ENCODE assay signal across 1 cellular context in the genomic region with DNA sequence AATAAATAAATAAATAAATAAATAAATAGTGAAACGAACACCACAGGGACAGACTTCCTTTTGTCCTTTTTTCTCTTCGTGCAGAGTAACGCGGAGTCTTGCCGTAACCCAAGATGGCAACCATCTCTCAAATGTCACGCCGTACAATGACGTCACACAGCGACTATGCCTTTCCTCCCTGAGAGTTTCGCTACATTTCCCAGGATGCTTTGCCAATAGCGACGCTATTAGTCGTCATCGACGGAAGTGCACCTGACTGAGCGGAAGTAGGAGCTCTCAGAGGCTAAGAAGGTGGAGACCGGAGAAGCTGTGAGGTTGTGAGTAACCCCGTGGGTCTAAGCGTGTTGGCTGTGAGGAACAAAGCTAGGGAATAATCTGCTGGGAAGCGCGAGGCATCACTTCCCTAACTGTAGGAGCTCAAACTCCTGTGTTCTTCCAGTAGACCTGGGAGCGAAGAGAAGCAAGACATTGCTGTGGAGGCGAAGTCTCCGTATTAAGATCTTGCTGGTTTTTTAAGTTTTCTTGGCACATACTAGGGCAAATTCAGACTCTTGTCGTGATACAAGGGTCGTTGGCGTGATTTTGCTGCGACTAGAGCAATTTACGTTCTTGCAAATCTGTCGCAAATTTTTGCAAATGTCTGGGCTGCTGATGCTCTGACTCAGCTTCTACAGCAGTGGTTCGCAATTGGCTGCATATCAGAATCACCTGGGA.
A peak's percentile ranks its signal among the peaks of the same experiment; 100 is the strongest.
TF ChIP-seq lines count a peak whose summit lies in the region.

A gene with protein sequence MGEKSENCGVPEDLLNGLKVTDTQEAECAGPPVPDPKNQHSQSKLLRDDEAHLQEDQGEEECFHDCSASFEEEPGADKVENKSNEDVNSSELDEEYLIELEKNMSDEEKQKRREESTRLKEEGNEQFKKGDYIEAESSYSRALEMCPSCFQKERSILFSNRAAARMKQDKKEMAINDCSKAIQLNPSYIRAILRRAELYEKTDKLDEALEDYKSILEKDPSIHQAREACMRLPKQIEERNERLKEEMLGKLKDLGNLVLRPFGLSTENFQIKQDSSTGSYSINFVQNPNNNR (plus strand): TSS at position 263 of the 714 bp plus-strand sequence. CDS start 1,390 bp downstream, outside the sequence.

TF ChIP-seq in K562, 482 proteins besides CTCF, POLR2A, EP300 and RAD21 (continued from another document and continues in another):
- TF ChIP-seq, protein P1, sequence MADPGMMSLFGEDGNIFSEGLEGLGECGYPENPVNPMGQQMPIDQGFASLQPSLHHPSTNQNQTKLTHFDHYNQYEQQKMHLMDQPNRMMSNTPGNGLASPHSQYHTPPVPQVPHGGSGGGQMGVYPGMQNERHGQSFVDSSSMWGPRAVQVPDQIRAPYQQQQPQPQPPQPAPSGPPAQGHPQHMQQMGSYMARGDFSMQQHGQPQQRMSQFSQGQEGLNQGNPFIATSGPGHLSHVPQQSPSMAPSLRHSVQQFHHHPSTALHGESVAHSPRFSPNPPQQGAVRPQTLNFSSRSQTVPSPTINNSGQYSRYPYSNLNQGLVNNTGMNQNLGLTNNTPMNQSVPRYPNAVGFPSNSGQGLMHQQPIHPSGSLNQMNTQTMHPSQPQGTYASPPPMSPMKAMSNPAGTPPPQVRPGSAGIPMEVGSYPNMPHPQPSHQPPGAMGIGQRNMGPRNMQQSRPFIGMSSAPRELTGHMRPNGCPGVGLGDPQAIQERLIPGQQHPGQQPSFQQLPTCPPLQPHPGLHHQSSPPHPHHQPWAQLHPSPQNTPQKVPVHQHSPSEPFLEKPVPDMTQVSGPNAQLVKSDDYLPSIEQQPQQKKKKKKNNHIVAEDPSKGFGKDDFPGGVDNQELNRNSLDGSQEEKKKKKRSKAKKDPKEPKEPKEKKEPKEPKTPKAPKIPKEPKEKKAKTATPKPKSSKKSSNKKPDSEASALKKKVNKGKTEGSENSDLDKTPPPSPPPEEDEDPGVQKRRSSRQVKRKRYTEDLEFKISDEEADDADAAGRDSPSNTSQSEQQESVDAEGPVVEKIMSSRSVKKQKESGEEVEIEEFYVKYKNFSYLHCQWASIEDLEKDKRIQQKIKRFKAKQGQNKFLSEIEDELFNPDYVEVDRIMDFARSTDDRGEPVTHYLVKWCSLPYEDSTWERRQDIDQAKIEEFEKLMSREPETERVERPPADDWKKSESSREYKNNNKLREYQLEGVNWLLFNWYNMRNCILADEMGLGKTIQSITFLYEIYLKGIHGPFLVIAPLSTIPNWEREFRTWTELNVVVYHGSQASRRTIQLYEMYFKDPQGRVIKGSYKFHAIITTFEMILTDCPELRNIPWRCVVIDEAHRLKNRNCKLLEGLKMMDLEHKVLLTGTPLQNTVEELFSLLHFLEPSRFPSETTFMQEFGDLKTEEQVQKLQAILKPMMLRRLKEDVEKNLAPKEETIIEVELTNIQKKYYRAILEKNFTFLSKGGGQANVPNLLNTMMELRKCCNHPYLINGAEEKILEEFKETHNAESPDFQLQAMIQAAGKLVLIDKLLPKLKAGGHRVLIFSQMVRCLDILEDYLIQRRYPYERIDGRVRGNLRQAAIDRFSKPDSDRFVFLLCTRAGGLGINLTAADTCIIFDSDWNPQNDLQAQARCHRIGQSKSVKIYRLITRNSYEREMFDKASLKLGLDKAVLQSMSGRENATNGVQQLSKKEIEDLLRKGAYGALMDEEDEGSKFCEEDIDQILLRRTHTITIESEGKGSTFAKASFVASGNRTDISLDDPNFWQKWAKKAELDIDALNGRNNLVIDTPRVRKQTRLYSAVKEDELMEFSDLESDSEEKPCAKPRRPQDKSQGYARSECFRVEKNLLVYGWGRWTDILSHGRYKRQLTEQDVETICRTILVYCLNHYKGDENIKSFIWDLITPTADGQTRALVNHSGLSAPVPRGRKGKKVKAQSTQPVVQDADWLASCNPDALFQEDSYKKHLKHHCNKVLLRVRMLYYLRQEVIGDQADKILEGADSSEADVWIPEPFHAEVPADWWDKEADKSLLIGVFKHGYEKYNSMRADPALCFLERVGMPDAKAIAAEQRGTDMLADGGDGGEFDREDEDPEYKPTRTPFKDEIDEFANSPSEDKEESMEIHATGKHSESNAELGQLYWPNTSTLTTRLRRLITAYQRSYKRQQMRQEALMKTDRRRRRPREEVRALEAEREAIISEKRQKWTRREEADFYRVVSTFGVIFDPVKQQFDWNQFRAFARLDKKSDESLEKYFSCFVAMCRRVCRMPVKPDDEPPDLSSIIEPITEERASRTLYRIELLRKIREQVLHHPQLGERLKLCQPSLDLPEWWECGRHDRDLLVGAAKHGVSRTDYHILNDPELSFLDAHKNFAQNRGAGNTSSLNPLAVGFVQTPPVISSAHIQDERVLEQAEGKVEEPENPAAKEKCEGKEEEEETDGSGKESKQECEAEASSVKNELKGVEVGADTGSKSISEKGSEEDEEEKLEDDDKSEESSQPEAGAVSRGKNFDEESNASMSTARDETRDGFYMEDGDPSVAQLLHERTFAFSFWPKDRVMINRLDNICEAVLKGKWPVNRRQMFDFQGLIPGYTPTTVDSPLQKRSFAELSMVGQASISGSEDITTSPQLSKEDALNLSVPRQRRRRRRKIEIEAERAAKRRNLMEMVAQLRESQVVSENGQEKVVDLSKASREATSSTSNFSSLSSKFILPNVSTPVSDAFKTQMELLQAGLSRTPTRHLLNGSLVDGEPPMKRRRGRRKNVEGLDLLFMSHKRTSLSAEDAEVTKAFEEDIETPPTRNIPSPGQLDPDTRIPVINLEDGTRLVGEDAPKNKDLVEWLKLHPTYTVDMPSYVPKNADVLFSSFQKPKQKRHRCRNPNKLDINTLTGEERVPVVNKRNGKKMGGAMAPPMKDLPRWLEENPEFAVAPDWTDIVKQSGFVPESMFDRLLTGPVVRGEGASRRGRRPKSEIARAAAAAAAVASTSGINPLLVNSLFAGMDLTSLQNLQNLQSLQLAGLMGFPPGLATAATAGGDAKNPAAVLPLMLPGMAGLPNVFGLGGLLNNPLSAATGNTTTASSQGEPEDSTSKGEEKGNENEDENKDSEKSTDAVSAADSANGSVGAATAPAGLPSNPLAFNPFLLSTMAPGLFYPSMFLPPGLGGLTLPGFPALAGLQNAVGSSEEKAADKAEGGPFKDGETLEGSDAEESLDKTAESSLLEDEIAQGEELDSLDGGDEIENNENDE (IDR thresholded peaks at IDR 0.05; ENCODE audit: low read depth, low read length): no peak
- TF ChIP-seq MYBL2 (IDR thresholded peaks at IDR 0.05; ENCODE audit: low read depth) (no peak), MYBL2 (CRISPR knock-in tag; IDR thresholded peaks at IDR 0.05; ENCODE audit: borderline replicate concordance) (no peak), CREM (IDR thresholded peaks at IDR 0.05; ENCODE audit: low read depth) (peak; percentile 99), SMARCE1 (IDR thresholded peaks at IDR 0.05) (no peak), HDAC1 (IDR thresholded peaks at IDR 0.05) (peak in 1 of 2 experiments; percentile 83; a peak in 2 of 4 replicates), ASH1L (IDR thresholded peaks at IDR 0.05; ENCODE audit: borderline replicate concordance, low read depth, partially characterized antibody) (peak; percentile 57), ARID1B (IDR thresholded peaks at IDR 0.05) (no peak), SLC30A9 (CRISPR knock-in tag; IDR thresholded peaks at IDR 0.05) (no peak), DACH1 (IDR thresholded peaks at IDR 0.05; ENCODE audit: partially characterized antibody) (no peak), TBL1XR1 (IDR thresholded peaks at IDR 0.05; ENCODE audit: low read length in 2 of 2) (peak in 1 of 2 experiments; percentile 96; a peak in 2 of 4 replicates), HNRNPK (IDR thresholded peaks at IDR 0.05; ENCODE audit: low read depth, low read length, poor library complexity, severe bottlenecking) (no peak), FOXM1 (IDR thresholded peaks at IDR 0.05; ENCODE audit: low read depth) (no peak), FOXM1 (CRISPR knock-in tag; IDR thresholded peaks at IDR 0.05; ENCODE audit: low read depth) (no peak), ZNF384 (IDR thresholded peaks at IDR 0.05; ENCODE audit: low read depth, low read length) (no peak), ZNF253 (CRISPR knock-in tag; conservative IDR thresholded peaks at IDR 0.05) (no peak), TEAD2 (tag; IDR thresholded peaks at IDR 0.05) (no peak), ZNF707 (CRISPR knock-in tag; conservative IDR thresholded peaks at IDR 0.05) (no peak), CBX8 (IDR thresholded peaks at IDR 0.05; ENCODE audit: borderline replicate concordance, extremely low read depth, low read depth, low read length, poor library complexity, severe bottlenecking) (no peak), SOX6 (IDR thresholded peaks at IDR 0.05) (peak; percentile 26; the same call in 1 of the 2 replicates), ZBTB1 (CRISPR knock-in tag; IDR thresholded peaks at IDR 0.05; ENCODE audit: borderline replicate concordance, low read depth) (no peak), GABPB2 (CRISPR knock-in tag; conservative IDR thresholded peaks at IDR 0.05) (no peak), ZNF12 (CRISPR knock-in tag; IDR thresholded peaks at IDR 0.05) (no peak), C11orf30 (IDR thresholded peaks at IDR 0.05; ENCODE audit: low read depth) (peak; percentile 93), PHF20 (IDR thresholded peaks at IDR 0.05; ENCODE audit: partially characterized antibody) (peak; percentile 89), ZNF263 (CRISPR knock-in tag; IDR thresholded peaks at IDR 0.05; ENCODE audit: borderline replicate concordance) (no peak), FOXK2 (conservative IDR thresholded peaks at IDR 0.05 in 1 of 2, IDR thresholded peaks at IDR 0.05 in 1 of 2; ENCODE audit: low read depth in 2 of 2) (peak; percentile 64 to 87; a peak in 3 of 4 replicates), SAFB2 (IDR thresholded peaks at IDR 0.05; ENCODE audit: borderline replicate concordance, low read depth, low read length, severe bottlenecking) (no peak), GTF2F1 (IDR thresholded peaks at IDR 0.05; ENCODE audit: low read depth, low read length) (no peak), ZNF589 (CRISPR knock-in tag; IDR thresholded peaks at IDR 0.05; ENCODE audit: low read depth) (no peak), KLF10 (CRISPR knock-in tag; IDR thresholded peaks at IDR 0.05) (no peak), YBX1 (IDR thresholded peaks at IDR 0.05) (no peak), TAF7 (tag; IDR thresholded peaks at IDR 0.05) (peak; percentile 80), TAF1 (IDR thresholded peaks at IDR 0.05; ENCODE audit: control insufficient read depth, extremely low read depth, insufficient read depth, low read length, severe bottlenecking) (peak; percentile 88), SP2 (IDR thresholded peaks at IDR 0.05; ENCODE audit: extremely low read depth, low read depth, low read length, poor library complexity, severe bottlenecking) (no peak), PTBP1 (IDR thresholded peaks at IDR 0.05; ENCODE audit: low read depth, low read length) (no peak)
- TF ChIP-seq, protein P2, sequence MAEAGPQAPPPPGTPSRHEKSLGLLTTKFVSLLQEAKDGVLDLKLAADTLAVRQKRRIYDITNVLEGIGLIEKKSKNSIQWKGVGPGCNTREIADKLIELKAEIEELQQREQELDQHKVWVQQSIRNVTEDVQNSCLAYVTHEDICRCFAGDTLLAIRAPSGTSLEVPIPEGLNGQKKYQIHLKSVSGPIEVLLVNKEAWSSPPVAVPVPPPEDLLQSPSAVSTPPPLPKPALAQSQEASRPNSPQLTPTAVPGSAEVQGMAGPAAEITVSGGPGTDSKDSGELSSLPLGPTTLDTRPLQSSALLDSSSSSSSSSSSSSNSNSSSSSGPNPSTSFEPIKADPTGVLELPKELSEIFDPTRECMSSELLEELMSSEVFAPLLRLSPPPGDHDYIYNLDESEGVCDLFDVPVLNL (CRISPR knock-in tag; IDR thresholded peaks at IDR 0.05; ENCODE audit: low read depth): no peak
- TF ChIP-seq, protein P3, sequence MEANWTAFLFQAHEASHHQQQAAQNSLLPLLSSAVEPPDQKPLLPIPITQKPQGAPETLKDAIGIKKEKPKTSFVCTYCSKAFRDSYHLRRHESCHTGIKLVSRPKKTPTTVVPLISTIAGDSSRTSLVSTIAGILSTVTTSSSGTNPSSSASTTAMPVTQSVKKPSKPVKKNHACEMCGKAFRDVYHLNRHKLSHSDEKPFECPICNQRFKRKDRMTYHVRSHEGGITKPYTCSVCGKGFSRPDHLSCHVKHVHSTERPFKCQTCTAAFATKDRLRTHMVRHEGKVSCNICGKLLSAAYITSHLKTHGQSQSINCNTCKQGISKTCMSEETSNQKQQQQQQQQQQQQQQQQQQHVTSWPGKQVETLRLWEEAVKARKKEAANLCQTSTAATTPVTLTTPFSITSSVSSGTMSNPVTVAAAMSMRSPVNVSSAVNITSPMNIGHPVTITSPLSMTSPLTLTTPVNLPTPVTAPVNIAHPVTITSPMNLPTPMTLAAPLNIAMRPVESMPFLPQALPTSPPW (CRISPR knock-in tag; IDR thresholded peaks at IDR 0.05): no peak; the same call in 1 of the 2 replicates
- TF ChIP-seq, protein P4, sequence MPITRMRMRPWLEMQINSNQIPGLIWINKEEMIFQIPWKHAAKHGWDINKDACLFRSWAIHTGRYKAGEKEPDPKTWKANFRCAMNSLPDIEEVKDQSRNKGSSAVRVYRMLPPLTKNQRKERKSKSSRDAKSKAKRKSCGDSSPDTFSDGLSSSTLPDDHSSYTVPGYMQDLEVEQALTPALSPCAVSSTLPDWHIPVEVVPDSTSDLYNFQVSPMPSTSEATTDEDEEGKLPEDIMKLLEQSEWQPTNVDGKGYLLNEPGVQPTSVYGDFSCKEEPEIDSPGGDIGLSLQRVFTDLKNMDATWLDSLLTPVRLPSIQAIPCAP (CRISPR knock-in tag; IDR thresholded peaks at IDR 0.05; ENCODE audit: borderline replicate concordance): no peak
- TF ChIP-seq, protein P5, sequence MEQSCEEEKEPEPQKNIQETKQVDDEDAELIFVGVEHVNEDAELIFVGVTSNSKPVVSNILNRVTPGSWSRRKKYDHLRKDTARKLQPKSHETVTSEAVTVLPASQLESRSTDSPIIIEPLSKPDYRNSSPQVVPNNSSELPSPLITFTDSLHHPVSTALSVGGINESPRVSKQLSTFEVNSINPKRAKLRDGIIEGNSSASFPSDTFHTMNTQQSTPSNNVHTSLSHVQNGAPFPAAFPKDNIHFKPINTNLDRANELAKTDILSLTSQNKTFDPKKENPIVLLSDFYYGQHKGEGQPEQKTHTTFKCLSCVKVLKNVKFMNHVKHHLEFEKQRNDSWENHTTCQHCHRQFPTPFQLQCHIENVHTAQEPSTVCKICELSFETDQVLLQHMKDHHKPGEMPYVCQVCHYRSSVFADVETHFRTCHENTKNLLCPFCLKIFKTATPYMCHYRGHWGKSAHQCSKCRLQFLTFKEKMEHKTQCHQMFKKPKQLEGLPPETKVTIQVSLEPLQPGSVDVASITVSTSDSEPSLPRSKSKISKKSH (CRISPR knock-in tag; IDR thresholded peaks at IDR 0.05): no peak
- TF ChIP-seq, protein P6, sequence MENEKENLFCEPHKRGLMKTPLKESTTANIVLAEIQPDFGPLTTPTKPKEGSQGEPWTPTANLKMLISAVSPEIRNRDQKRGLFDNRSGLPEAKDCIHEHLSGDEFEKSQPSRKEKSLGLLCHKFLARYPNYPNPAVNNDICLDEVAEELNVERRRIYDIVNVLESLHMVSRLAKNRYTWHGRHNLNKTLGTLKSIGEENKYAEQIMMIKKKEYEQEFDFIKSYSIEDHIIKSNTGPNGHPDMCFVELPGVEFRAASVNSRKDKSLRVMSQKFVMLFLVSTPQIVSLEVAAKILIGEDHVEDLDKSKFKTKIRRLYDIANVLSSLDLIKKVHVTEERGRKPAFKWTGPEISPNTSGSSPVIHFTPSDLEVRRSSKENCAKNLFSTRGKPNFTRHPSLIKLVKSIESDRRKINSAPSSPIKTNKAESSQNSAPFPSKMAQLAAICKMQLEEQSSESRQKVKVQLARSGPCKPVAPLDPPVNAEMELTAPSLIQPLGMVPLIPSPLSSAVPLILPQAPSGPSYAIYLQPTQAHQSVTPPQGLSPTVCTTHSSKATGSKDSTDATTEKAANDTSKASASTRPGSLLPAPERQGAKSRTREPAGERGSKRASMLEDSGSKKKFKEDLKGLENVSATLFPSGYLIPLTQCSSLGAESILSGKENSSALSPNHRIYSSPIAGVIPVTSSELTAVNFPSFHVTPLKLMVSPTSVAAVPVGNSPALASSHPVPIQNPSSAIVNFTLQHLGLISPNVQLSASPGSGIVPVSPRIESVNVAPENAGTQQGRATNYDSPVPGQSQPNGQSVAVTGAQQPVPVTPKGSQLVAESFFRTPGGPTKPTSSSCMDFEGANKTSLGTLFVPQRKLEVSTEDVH (IDR thresholded peaks at IDR 0.05; ENCODE audit: low read depth, partially characterized antibody): peak; percentile 93
